ENCODE assay signal across 1 cellular context in genomic region chr2:231709981-231710750, GRCh38.
TF ChIP-seq lines count a peak whose summit lies in the region.

No MANE protein-coding gene starts in this region.

TF ChIP-seq in K562, 482 proteins besides CTCF, POLR2A, EP300 and RAD21 (continued from another document and continues in another):
- TF ChIP-seq ZBTB40 (IDR thresholded peaks at IDR 0.05) (no peak), ZBTB40 (CRISPR knock-in tag; IDR thresholded peaks at IDR 0.05) (no peak), MEIS2 (IDR thresholded peaks at IDR 0.05; ENCODE audit: partially characterized antibody) (peak; percentile 23), ZNF655 (CRISPR knock-in tag; IDR thresholded peaks at IDR 0.05) (no peak), ZBTB43 (CRISPR knock-in tag; IDR thresholded peaks at IDR 0.05) (no peak), NFIC (IDR thresholded peaks at IDR 0.05) (no peak), SP1 (CRISPR knock-in tag; IDR thresholded peaks at IDR 0.05) (no peak), ZNF717 (CRISPR knock-in tag; IDR thresholded peaks at IDR 0.05) (no peak), KLF10 (CRISPR knock-in tag; IDR thresholded peaks at IDR 0.05) (no peak), MED1 (CRISPR knock-in tag; IDR thresholded peaks at IDR 0.05; ENCODE audit: borderline replicate concordance) (no peak), NELFE (IDR thresholded peaks at IDR 0.05; ENCODE audit: insufficient read depth, insufficient read length) (no peak), POLR2AphosphoS2 (IDR thresholded peaks at IDR 0.05; ENCODE audit: low read length) (no peak), SPI1 (IDR thresholded peaks at IDR 0.05; ENCODE audit: borderline replicate concordance, low read depth, low read length) (no peak), SUPT5H (IDR thresholded peaks at IDR 0.05) (peak; percentile 57; the same call in 1 of the 2 replicates), FOS (IDR thresholded peaks at IDR 0.05; ENCODE audit: extremely low read depth, insufficient read length) (no peak), ZNF764 (CRISPR knock-in tag; IDR thresholded peaks at IDR 0.05; ENCODE audit: low read depth) (no peak), YY1 (IDR thresholded peaks at IDR 0.05; ENCODE audit: borderline replicate concordance in 1 of 3, control insufficient read depth in 1 of 3, extremely low read depth in 1 of 3, insufficient read depth in 3 of 3, insufficient read length in 1 of 3, insufficient replicate concordance in 2 of 3, low read depth in 1 of 3, low read length in 2 of 3) (peak in 1 of 3 experiments; percentile 50), ZNF239 (CRISPR knock-in tag; IDR thresholded peaks at IDR 0.05) (no peak), MAX (CRISPR knock-in tag; IDR thresholded peaks at IDR 0.05) (peak; percentile 88), ZNF512 (tag; IDR thresholded peaks at IDR 0.05) (no peak), ZC3H4 (CRISPR knock-in tag; IDR thresholded peaks at IDR 0.05; ENCODE audit: borderline replicate concordance) (no peak), NFYB (IDR thresholded peaks at IDR 0.05; ENCODE audit: extremely low read depth, insufficient read length) (no peak), MGA (IDR thresholded peaks at IDR 0.05) (peak; percentile 95), CHCHD3 (CRISPR knock-in tag; IDR thresholded peaks at IDR 0.05) (no peak), ZNF77 (CRISPR knock-in tag; IDR thresholded peaks at IDR 0.05) (no peak), SAP30 (IDR thresholded peaks at IDR 0.05; ENCODE audit: borderline replicate concordance, insufficient read depth, low read depth, low read length, poor library complexity, severe bottlenecking) (peak; percentile 55)
